In genomic region chr9:7936201-7936600, GRCh38 we compare ENCODE assay signal across 13 cellular contexts.
DNase-seq lines count a peak whose midpoint lies in the region; ATAC-seq, FAIRE-seq and TF ChIP-seq lines count a peak whose summit lies in the region.
"Had no signal": no experiment of that assay in that cellular context is flagged by ENCODE, and none has a peak within 500 bp of the region (broad histone marks: within the 10 kb centered on the region; RNA-seq: fewer than 3 reads in every experiment).

No MANE protein-coding gene starts in this region.

- WGBS in esophagus muscularis mucosa = 48% methylated on average over 4 of the region's 4 CpGs

- no peak for TF ChIP-seq CTCF in esophagus muscularis mucosa (IDR thresholded peaks at IDR 0.05)

- H3K27ac ChIP-seq in esophagus muscularis mucosa (replicated peaks in 1 of 4) = peak overlapping the region in 1 of 4 donors; percentile 23
- H3K27ac ChIP-seq: A549, WERI-Rb-1 had no signal

- H3K27ac Mint-ChIP-seq in activated CD8-positive, alpha-beta memory T cell treated with anti-CD3 and anti-CD28 coated beads, Interleukin-2, amount 10 ng/mL, durations not matched to agents 7 days and 5 days = peak overlapping the region; percentile 73
- peak overlapping the region; percentile 98 to 99 for H3K27ac Mint-ChIP-seq in T-cell
- H3K27ac Mint-ChIP-seq in dendritic cell treated with granulocyte-macrophage colony-stimulating factor and Interleukin-4, amounts not matched to agents 40 ng/mL and 50 ng/mL, for 4 days = peak overlapping the region; percentile 83
- peak overlapping the region; percentile 89 for H3K27ac Mint-ChIP-seq in stimulated activated memory B cell treated with anti-CD40 and anti-IgM and Interleukin-4, amounts not matched to agents 10 μg/mL and 1 μg/mL and 100 μg/mL, for 72 hours

- H3K36me3 Mint-ChIP-seq in activated CD8-positive, alpha-beta memory T cell treated with anti-CD3 and anti-CD28 coated beads, Interleukin-2, amount 10 ng/mL, durations not matched to agents 7 days and 5 days = peaks cover 15% of the 10 kb centered on the region
- H3K36me3 Mint-ChIP-seq in T-cell = peaks cover 4% of the 10 kb centered on the region
- no peaks in the 10 kb centered on the region for H3K36me3 Mint-ChIP-seq in dendritic cell treated with granulocyte-macrophage colony-stimulating factor and Interleukin-4, amounts not matched to agents 40 ng/mL and 50 ng/mL, for 4 days (ENCODE audit: low read depth)
- peaks cover 12% of the 10 kb centered on the region for H3K36me3 Mint-ChIP-seq in stimulated activated memory B cell treated with anti-CD40 and anti-IgM and Interleukin-4, amounts not matched to agents 10 μg/mL and 1 μg/mL and 100 μg/mL, for 72 hours

- no peak for TF ChIP-seq EP300 in esophagus muscularis mucosa (IDR thresholded peaks at IDR 0.05)

- peaks cover 15% of the 10 kb centered on the region for H3K4me1 Mint-ChIP-seq in activated CD8-positive, alpha-beta memory T cell treated with anti-CD3 and anti-CD28 coated beads, Interleukin-2, amount 10 ng/mL, durations not matched to agents 7 days and 5 days
- H3K4me1 Mint-ChIP-seq in T-cell = peaks cover 18 to 32% (median 32%) of the 10 kb centered on the region in 3 donors
- peaks cover 16% of the 10 kb centered on the region for H3K4me1 Mint-ChIP-seq in dendritic cell treated with granulocyte-macrophage colony-stimulating factor and Interleukin-4, amounts not matched to agents 40 ng/mL and 50 ng/mL, for 4 days (ENCODE audit: low read depth)
- H3K4me1 Mint-ChIP-seq in stimulated activated memory B cell treated with anti-CD40 and anti-IgM and Interleukin-4, amounts not matched to agents 10 μg/mL and 1 μg/mL and 100 μg/mL, for 72 hours = peaks cover 14% of the 10 kb centered on the region

- CTCF ChIA-PET in activated CD8-positive, alpha-beta memory T cell treated with anti-CD3 and anti-CD28 coated beads, Interleukin-2, amount 10 ng/mL, durations not matched to agents 7 days and 5 days (lab: Charles Lee) = no interaction called here
- CTCF ChIA-PET in T-cell (lab: Charles Lee) = no interaction called here

- peaks cover 0 to 6% (median 0%) of the 10 kb centered on the region in 4 donors for H3K4me1 ChIP-seq in esophagus muscularis mucosa
- H3K4me1 ChIP-seq: A549 had no signal

- ATAC-seq in activated CD8-positive, alpha-beta memory T cell treated with anti-CD3 and anti-CD28 coated beads, Interleukin-2, amount 10 ng/mL, durations not matched to agents 7 days and 5 days = peak; percentile 22
- ATAC-seq in T-cell (replicated peaks in 1 of 4) (no peak), HG03108 (IDR thresholded peaks at IDR 0.05; ENCODE audit: unreplicated experiment) (no peak)
- no peak for ATAC-seq in stimulated activated memory B cell treated with anti-CD40 and anti-IgM and Interleukin-4, amounts not matched to agents 10 μg/mL and 1 μg/mL and 100 μg/mL, for 72 hours
- ATAC-seq: A549 had no signal

- POLR2A ChIA-PET in T-cell (lab: Charles Lee) = interaction anchor here in 1 of 2 donors (1.0 kb wide), 1 partner anchor 132 kb away, joined by 3 read pairs; no protein-coding TSS in a partner anchor

- intact Hi-C loops in dendritic cell treated with granulocyte-macrophage colony-stimulating factor and Interleukin-4, amounts not matched to agents 40 ng/mL and 50 ng/mL, for 4 days (cut with micrococcal nuclease) = loop anchor here (10.0 kb wide), 1 partner anchor 141 kb away; the partner anchor contains the start of gene DMAC1
- intact Hi-C loops in esophagus muscularis mucosa (cut with DNase I) = no loop called here

- no peak for FAIRE-seq in GM19239 (lab: Jason Lieb, UNC)
- FAIRE-seq: A549, GM18507 had no signal

- H3K27me3 ChIP-seq in esophagus muscularis mucosa = no peaks in the 10 kb centered on the region

- H3K4me3 Mint-ChIP-seq in activated CD8-positive, alpha-beta memory T cell treated with anti-CD3 and anti-CD28 coated beads, Interleukin-2, amount 10 ng/mL, durations not matched to agents 7 days and 5 days = peak overlapping the region; percentile 39
- H3K4me3 Mint-ChIP-seq in T-cell = peak overlapping the region; percentile 58 to 78 (median 65)
- peak overlapping the region; percentile 37 for H3K4me3 Mint-ChIP-seq in dendritic cell treated with granulocyte-macrophage colony-stimulating factor and Interleukin-4, amounts not matched to agents 40 ng/mL and 50 ng/mL, for 4 days
- H3K4me3 Mint-ChIP-seq in stimulated activated memory B cell treated with anti-CD40 and anti-IgM and Interleukin-4, amounts not matched to agents 10 μg/mL and 1 μg/mL and 100 μg/mL, for 72 hours = peak overlapping the region; percentile 51

- H3K27me3 Mint-ChIP-seq in activated CD8-positive, alpha-beta memory T cell treated with anti-CD3 and anti-CD28 coated beads, Interleukin-2, amount 10 ng/mL, durations not matched to agents 7 days and 5 days = no peaks in the 10 kb centered on the region
- no peaks in the 10 kb centered on the region for H3K27me3 Mint-ChIP-seq in T-cell
- H3K27me3 Mint-ChIP-seq in dendritic cell treated with granulocyte-macrophage colony-stimulating factor and Interleukin-4, amounts not matched to agents 40 ng/mL and 50 ng/mL, for 4 days = no peaks in the 10 kb centered on the region
- no peaks in the 10 kb centered on the region for H3K27me3 Mint-ChIP-seq in stimulated activated memory B cell treated with anti-CD40 and anti-IgM and Interleukin-4, amounts not matched to agents 10 μg/mL and 1 μg/mL and 100 μg/mL, for 72 hours

- H3K9me3 ChIP-seq in esophagus muscularis mucosa = peaks cover 0 to 9% (median 0%) of the 10 kb centered on the region in 4 donors
- H3K9me3 ChIP-seq: A549 had no signal

- no peaks in the 10 kb centered on the region for H3K36me3 ChIP-seq in esophagus muscularis mucosa
- H3K36me3 ChIP-seq: WERI-Rb-1 had no signal

- H3K9me3 Mint-ChIP-seq in activated CD8-positive, alpha-beta memory T cell treated with anti-CD3 and anti-CD28 coated beads, Interleukin-2, amount 10 ng/mL, durations not matched to agents 7 days and 5 days (ENCODE audit: low read depth) = peaks cover 13% of the 10 kb centered on the region
- peaks cover 2 to 15% (median 4%) of the 10 kb centered on the region in 3 donors for H3K9me3 Mint-ChIP-seq in T-cell
- H3K9me3 Mint-ChIP-seq in dendritic cell treated with granulocyte-macrophage colony-stimulating factor and Interleukin-4, amounts not matched to agents 40 ng/mL and 50 ng/mL, for 4 days = peaks cover 10% of the 10 kb centered on the region
- peaks cover 3% of the 10 kb centered on the region for H3K9me3 Mint-ChIP-seq in stimulated activated memory B cell treated with anti-CD40 and anti-IgM and Interleukin-4, amounts not matched to agents 10 μg/mL and 1 μg/mL and 100 μg/mL, for 72 hours

- H3K4me3 ChIP-seq in esophagus muscularis mucosa = no peak overlapping the region
- H3K4me3 ChIP-seq: A549 had no signal

- DNase-seq in activated CD8-positive, alpha-beta memory T cell treated with anti-CD3 and anti-CD28 coated beads, Interleukin-2, amount 10 ng/mL, durations not matched to agents 7 days and 5 days = no peak
- no peak for DNase-seq in activated CD8-positive, alpha-beta memory T cell treated with anti-CD3 and anti-CD28 coated beads, Interleukin-2, amount 50 U/mL, for 4 hours
- DNase-seq in T-cell (peak in 2 of 34 experiments; percentile 10), esophagus muscularis mucosa (ENCODE audit: extremely low spot score) (no peak), GM19239 (ENCODE audit: insufficient read length, low spot score) (no peak)
- DNase-seq: EL, NCI-H524, WERI-Rb-1 had no signal

- no peak for TF ChIP-seq POLR2A in esophagus muscularis mucosa (IDR thresholded peaks at IDR 0.05; ENCODE audit: low read depth)
